Comparison of ENCODE assay signal across 1 cellular context in genomic region chr2:10453899-10454298, GRCh38.
TF ChIP-seq lines count a peak whose summit lies in the region.

No MANE protein-coding gene starts in this region.

TF ChIP-seq in A549, 52 proteins besides CTCF, POLR2A, EP300 and RAD21 (continued from another document):
- TF ChIP-seq HMGXB4 (CRISPR knock-in tag; IDR thresholded peaks at IDR 0.05; ENCODE audit: borderline replicate concordance) (no peak), POLR2AphosphoS2 (conservative IDR thresholded peaks at IDR 0.05; ENCODE audit: low read length) (no peak), HES2 (IDR thresholded peaks at IDR 0.05) (no peak)
